24 cellular contexts compared by ENCODE assay signal in the genomic region with DNA sequence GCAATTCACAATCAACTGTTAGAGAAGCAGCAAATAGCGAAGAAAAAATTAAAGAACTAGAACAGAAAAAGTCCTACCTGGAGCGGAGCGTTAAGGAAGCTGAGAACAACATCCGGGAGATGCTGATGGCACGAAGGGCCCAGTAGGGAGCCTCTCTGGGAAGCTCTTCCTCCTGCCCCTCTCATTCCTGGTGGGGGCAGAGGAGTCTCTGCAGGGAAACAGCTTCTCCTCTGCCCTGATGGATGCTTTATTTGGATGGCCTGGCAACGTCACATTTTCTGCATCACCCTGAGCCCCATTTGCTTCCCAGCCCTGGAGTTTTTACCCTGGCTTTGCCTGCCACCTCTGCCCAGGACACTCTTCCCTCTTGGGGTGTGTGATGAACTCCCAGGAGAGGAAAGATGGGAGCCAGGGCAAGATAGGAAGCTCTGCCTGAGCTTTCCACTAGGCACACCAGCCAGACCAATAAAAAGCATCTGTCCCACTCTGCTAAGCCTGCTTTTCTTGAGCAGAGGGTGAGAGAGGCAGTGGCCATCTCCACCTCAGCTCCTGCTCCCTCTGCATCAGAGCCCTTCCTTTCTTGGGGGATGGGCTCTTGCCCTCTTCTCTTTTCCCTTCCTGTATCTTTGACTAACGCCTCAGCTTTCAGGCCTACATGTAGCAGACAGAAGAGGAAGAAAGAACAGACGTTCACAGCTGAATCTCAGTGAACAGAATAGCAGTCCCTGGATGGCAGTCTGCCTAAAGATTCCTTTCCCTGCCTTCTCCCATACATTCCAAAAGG. TPM values are rescaled to one million over a fixed set of nuclear protein-coding genes. Genes with fewer than 3 reads are reported as not detected.
A peak's percentile ranks its signal among the peaks of the same experiment; 100 is the strongest.
DNase-seq lines count a peak whose midpoint lies in the region; ATAC-seq, FAIRE-seq and TF ChIP-seq lines count a peak whose summit lies in the region.
"Had no signal": no experiment of that assay in that cellular context is flagged by ENCODE, and none has a peak within 500 bp of the region (broad histone marks: within the 10 kb centered on the region; RNA-seq: fewer than 3 reads in every experiment).

No MANE protein-coding gene starts in this region.

- H4K20me1 ChIP-seq in Loucy (ENCODE audit: insufficient read depth, low read length, poor library complexity, severe bottlenecking) (no peaks in the 10 kb centered on the region), astrocyte (ENCODE audit: insufficient read depth, low read length) (no peaks in the 10 kb centered on the region), OCI-LY7 (ENCODE audit: insufficient read depth, low read length) (no peaks in the 10 kb centered on the region)

- H3K27me3 ChIP-seq in Loucy (ENCODE audit: insufficient read depth, low read length, poor library complexity, severe bottlenecking), result no peaks in the 10 kb centered on the region
- no peaks in the 10 kb centered on the region for H3K27me3 ChIP-seq in astrocyte (ENCODE audit: insufficient read depth, low read length)
- no peaks in the 10 kb centered on the region for H3K27me3 ChIP-seq in mesendoderm (ENCODE audit: insufficient read depth, low read length, poor library complexity)
- no peaks in the 10 kb centered on the region for H3K27me3 ChIP-seq in brain microvascular endothelial cell (replicated peaks)
- H3K27me3 ChIP-seq: transverse colon had no signal

- no peak overlapping the region for H3K4me3 ChIP-seq in Loucy (ENCODE audit: low read length, poor library complexity, severe bottlenecking)
- H3K4me3 ChIP-seq in astrocyte (ENCODE audit: insufficient read depth, low read depth, low read length), result no peak overlapping the region
- no peak overlapping the region for H3K4me3 ChIP-seq in mesendoderm (ENCODE audit: low read length)
- H3K4me3 ChIP-seq in OCI-LY7 (ENCODE audit: low read depth, low read length, poor library complexity, severe bottlenecking), result no peak overlapping the region
- H3K4me3 ChIP-seq in brain microvascular endothelial cell (ENCODE audit: low read depth, low read length), result no peak overlapping the region
- H3K4me3 ChIP-seq: SK-N-MC, transverse colon had no signal

- peak; percentile 37 for FAIRE-seq in astrocyte (lab: Jason Lieb, UNC)
- FAIRE-seq: kidney, RCC 7860 had no signal

- no peak overlapping the region for H3K4me3 Mint-ChIP-seq in astrocyte (ENCODE audit: unreplicated experiment)
- H3K4me3 Mint-ChIP-seq: activated CD4-positive, alpha-beta T cell treated with anti-CD3 and anti-CD28 coated beads, Interleukin-2, amount 10 ng/mL, durations not matched to agents 7 days and 5 days; CD4-positive, alpha-beta T cell; IgD-negative memory B cell had no signal

- no peak overlapping the region for H3K27ac ChIP-seq in astrocyte (ENCODE audit: low read depth, low read length)
- H3K27ac ChIP-seq in mesendoderm (ENCODE audit: low read depth, low read length), result no peak overlapping the region
- no peak overlapping the region for H3K27ac ChIP-seq in OCI-LY7 (ENCODE audit: low read depth, low read length, poor library complexity, severe bottlenecking)
- H3K27ac ChIP-seq in brain microvascular endothelial cell, result no peak overlapping the region
- H3K27ac ChIP-seq: SK-N-MC, transverse colon, VCaP had no signal

- in situ Hi-C loops in brain microvascular endothelial cell (cut with HindIII; ENCODE audit: low pct_ligation_motif_present, low sequenced_read_pairs), result no loop called here

- H3K9me2 ChIP-seq in Loucy (replicated peaks; ENCODE audit: low read depth, low read length) (no peaks in the 10 kb centered on the region), OCI-LY7 (ENCODE audit: insufficient read depth, low read length) (no peaks in the 10 kb centered on the region)

- no peak overlapping the region for H3K9ac ChIP-seq in Loucy (ENCODE audit: low read depth, low read length, poor library complexity, severe bottlenecking)
- no peak overlapping the region for H3K9ac ChIP-seq in astrocyte (ENCODE audit: low read length)
- H3K9ac ChIP-seq in mesendoderm (ENCODE audit: low read length), result no peak overlapping the region

- no peaks in the 10 kb centered on the region for H3K9me3 Mint-ChIP-seq in astrocyte (ENCODE audit: unreplicated experiment)
- H3K9me3 Mint-ChIP-seq: activated CD4-positive, alpha-beta T cell treated with anti-CD3 and anti-CD28 coated beads, Interleukin-2, amount 10 ng/mL, durations not matched to agents 7 days and 5 days; CD4-positive, alpha-beta T cell had no signal

- H3K4me1 ChIP-seq in Loucy (ENCODE audit: insufficient read depth, low read length, poor library complexity, severe bottlenecking) (peaks cover 19% of the 10 kb centered on the region), astrocyte (ENCODE audit: insufficient read depth, low read length) (no peaks in the 10 kb centered on the region), mesendoderm (ENCODE audit: control insufficient read depth, low read depth, low read length) (peaks cover 3% of the 10 kb centered on the region), OCI-LY7 (ENCODE audit: insufficient read depth, low read length, poor library complexity, severe bottlenecking) (no peaks in the 10 kb centered on the region)

- POLR2A ChIA-PET in OCI-LY7 (lab: Charles Lee), result interaction anchor here (0.8 kb wide), 1 partner anchor 636 kb away, joined by 3 read pairs; no protein-coding TSS in a partner anchor

- no peak overlapping the region for H3K56ac ChIP-seq in mesendoderm (ENCODE audit: low read length)

- H2BK15ac ChIP-seq in mesendoderm (replicated peaks; ENCODE audit: low read depth), result no peak overlapping the region

- H2BK5ac ChIP-seq in mesendoderm (ENCODE audit: low read length), result no peak overlapping the region

- peak overlapping the region; percentile 56 for H2AFZ ChIP-seq in Loucy (ENCODE audit: low read length)
- no peak overlapping the region for H2AFZ ChIP-seq in astrocyte (ENCODE audit: low read depth, low read length)
- H2AFZ ChIP-seq in OCI-LY7 (ENCODE audit: low read length), result no peak overlapping the region

- TF ChIP-seq CTCF in Loucy (conservative IDR thresholded peaks at IDR 0.05; ENCODE audit: low read length) (no peak), astrocyte (IDR thresholded peaks at IDR 0.05; ENCODE audit: insufficient read depth, low read depth, low read length) (no peak), OCI-LY7 (conservative IDR thresholded peaks at IDR 0.05; ENCODE audit: low read length) (no peak), brain microvascular endothelial cell (IDR thresholded peaks at IDR 0.05; ENCODE audit: low read depth, low read length, missing control alignments) (no peak)

- H3K9me3 ChIP-seq in Loucy (ENCODE audit: insufficient read depth, low read depth, low read length), result no peaks in the 10 kb centered on the region
- H3K9me3 ChIP-seq in astrocyte (ENCODE audit: insufficient read depth, low read depth, low read length), result no peaks in the 10 kb centered on the region
- no peaks in the 10 kb centered on the region for H3K9me3 ChIP-seq in OCI-LY7 (ENCODE audit: low read length)
- H3K9me3 ChIP-seq: transverse colon had no signal

- no peaks in the 10 kb centered on the region for H3K79me1 ChIP-seq in mesendoderm (ENCODE audit: low read length)

- no peak overlapping the region for H3K4ac ChIP-seq in mesendoderm (ENCODE audit: low read depth, low read length)

- ATAC-seq in HG02678 (IDR thresholded peaks at IDR 0.05; ENCODE audit: unreplicated experiment), result no peak

- H3K36me3 Mint-ChIP-seq in astrocyte (ENCODE audit: low read depth, unreplicated experiment), result no peaks in the 10 kb centered on the region
- H3K36me3 Mint-ChIP-seq: IgD-negative memory B cell had no signal

- H3K36me3 ChIP-seq in Loucy (ENCODE audit: insufficient read depth, low read length) (no peaks in the 10 kb centered on the region), astrocyte (ENCODE audit: insufficient read depth, low read length) (no peaks in the 10 kb centered on the region), mesendoderm (ENCODE audit: control insufficient read depth, insufficient read depth, low read length) (no peaks in the 10 kb centered on the region), OCI-LY7 (ENCODE audit: insufficient read depth, low read length) (no peaks in the 10 kb centered on the region), brain microvascular endothelial cell (replicated peaks) (no peaks in the 10 kb centered on the region)
- H3K36me3 ChIP-seq: transverse colon had no signal

- no peak overlapping the region for H3K4me2 ChIP-seq in Loucy (ENCODE audit: low read depth, low read length, poor library complexity, severe bottlenecking)
- H3K4me2 ChIP-seq in astrocyte (ENCODE audit: low read length), result no peak overlapping the region
- no peak overlapping the region for H3K4me2 ChIP-seq in mesendoderm (ENCODE audit: low read length)
- no peak overlapping the region for H3K4me2 ChIP-seq in OCI-LY7 (ENCODE audit: low read length)

- CTCF ChIA-PET in OCI-LY7 (lab: Charles Lee; ENCODE audit: unreplicated experiment), result no interaction called here

- no peak overlapping the region for H2BK120ac ChIP-seq in mesendoderm (ENCODE audit: low read depth, low read length)

- no CpG with 5 or more reads among the region's 8 CpGs for WGBS in mesendoderm (ENCODE audit: extremely low coverage, insufficient coverage, low lambda C conversion rate)

- peak; percentile 55 for DNase-seq in CD1c-positive myeloid dendritic cell (ENCODE audit: extremely low spot score)
- no peak for DNase-seq in astrocyte (ENCODE audit: low read depth)
- peak; percentile 3 for DNase-seq in mesendoderm
- DNase-seq in cerebellar nuclear complex (lab: John Stamatoyannopoulos, UW), result no peak
- no peak for DNase-seq in OCI-LY7 (ENCODE audit: low spot score)
- no peak for DNase-seq in brain microvascular endothelial cell
- DNase-seq: activated CD4-positive, alpha-beta T cell treated with anti-CD3 and anti-CD28 coated beads, Interleukin-2, amount 10 ng/mL, durations not matched to agents 7 days and 5 days; activated naive CD4-positive, alpha-beta T cell treated with anti-CD3 and anti-CD28 coated beads, Interleukin-2, amount 50 U/mL, for 16 hours; CD4-positive, alpha-beta T cell; DMS153; kidney; NCI-H1436 treated with DMSO at 0.1 percent for 48 hours; NCI-H2107; NCI-H446 treated with DMSO at 0.1 percent for 48 hours; stimulated activated CD8-positive, alpha-beta memory T cell treated with anti-CD3 and anti-CD28 coated beads, Interleukin-4, amount 100 ng/mL, for 48 hours; T-helper 2 cell; transverse colon had no signal

- H3K4me1 Mint-ChIP-seq in astrocyte (ENCODE audit: low read depth, unreplicated experiment), result no peaks in the 10 kb centered on the region
- H3K4me1 Mint-ChIP-seq: activated CD4-positive, alpha-beta T cell treated with anti-CD3 and anti-CD28 coated beads, Interleukin-2, amount 10 ng/mL, durations not matched to agents 7 days and 5 days had no signal

- H4K8ac ChIP-seq in mesendoderm (ENCODE audit: low read depth, low read length), result no peak overlapping the region

- intact Hi-C loops in OCI-LY7 (cut with micrococcal nuclease; ENCODE audit: unreplicated experiment), result no loop called here

- no peaks in the 10 kb centered on the region for H3F3A ChIP-seq in Loucy (ENCODE audit: low read depth)

- H3K27ac Mint-ChIP-seq in astrocyte (ENCODE audit: unreplicated experiment), result no peak overlapping the region
- H3K27ac Mint-ChIP-seq: activated CD4-positive, alpha-beta T cell treated with anti-CD3 and anti-CD28 coated beads, Interleukin-2, amount 10 ng/mL, durations not matched to agents 7 days and 5 days; CD4-positive, alpha-beta T cell; IgD-negative memory B cell had no signal

- no peak overlapping the region for H3K18ac ChIP-seq in mesendoderm (ENCODE audit: low read length)

- H4K5ac ChIP-seq in mesendoderm (ENCODE audit: low read length), result no peak overlapping the region

- no peak overlapping the region for H2AK5ac ChIP-seq in mesendoderm (ENCODE audit: low read length)

- H3K79me2 ChIP-seq in Loucy (ENCODE audit: insufficient read depth, low read length) (no peaks in the 10 kb centered on the region), astrocyte (ENCODE audit: insufficient read depth, low read length) (no peaks in the 10 kb centered on the region), mesendoderm (ENCODE audit: control insufficient read depth, insufficient read depth, low read length) (no peaks in the 10 kb centered on the region), OCI-LY7 (ENCODE audit: insufficient read depth, low read depth, low read length) (no peaks in the 10 kb centered on the region)

- H3K23ac ChIP-seq in mesendoderm (ENCODE audit: low read length), result no peak overlapping the region

- BruUV-seq in OCI-LY7 (replicated peaks; lab: Mats Ljungman, UMichigan), result no TSS peak

- H3K27me3 Mint-ChIP-seq in astrocyte (ENCODE audit: low read depth, unreplicated experiment), result no peaks in the 10 kb centered on the region
- H3K27me3 Mint-ChIP-seq: IgD-negative memory B cell had no signal

RNA-seq across cellular contexts. Expression of gene PPARG, which starts 39.5 kb away (rescaled TPM):
- total RNA-seq in astrocyte (3.0 and 4.4 TPM in 2 replicates), OCI-LY7 (2022) (not detected in 2 replicates)
- polyA plus RNA-seq in mesendoderm (2013, experiment 1 of 2), result 0.08 TPM
- 0.10 TPM for polyA plus RNA-seq in mesendoderm (2013, experiment 2 of 2)
- total RNA-seq in OCI-LY7 (2014; rRNA removed; shearing (Covaris generic)), result not detected in 2 replicates
- total RNA-seq: G401 had no signal
- polyA plus RNA-seq: IgD-negative memory B cell had no signal

Comparison
In these comparisons a context has a peak if more than half of its experiments do, and no peak if none do; other contexts are left out.
1. DNase-seq: peak in CD1c-positive myeloid dendritic cell (single experiment) and mesendoderm (single experiment); none in astrocyte (single experiment), cerebellar nuclear complex (0 of 2), OCI-LY7 (single experiment) and brain microvascular endothelial cell (single experiment).